21 cellular contexts compared by ENCODE assay signal in genomic region chr18:80191907-80192652, GRCh38. TPM values are rescaled to one million over a fixed set of nuclear protein-coding genes. Genes with fewer than 3 reads are reported as not detected.
A peak's percentile ranks its signal among the peaks of the same experiment; 100 is the strongest.
DNase-seq lines count a peak whose midpoint lies in the region; ATAC-seq and FAIRE-seq lines count a peak whose summit lies in the region.
"Had no signal": no experiment of that assay in that cellular context is flagged by ENCODE, and none has a peak within 500 bp of the region (broad histone marks: within the 10 kb centered on the region; RNA-seq: fewer than 3 reads in every experiment).

No MANE protein-coding gene starts in this region.

- peaks cover 31% of the 10 kb centered on the region for H3K27me3 Mint-ChIP-seq in activated CD4-positive, alpha-beta memory T cell treated with anti-CD3 and anti-CD28 coated beads, Interleukin-2, amount 10 ng/mL, durations not matched to agents 7 days and 5 days
- H3K27me3 Mint-ChIP-seq in activated CD4-positive, alpha-beta memory T cell treated with anti-CD3 and anti-CD28 coated beads for 36 hours = peaks cover 38% of the 10 kb centered on the region

- POLR2A ChIA-PET in activated CD4-positive, alpha-beta memory T cell treated with anti-CD3 and anti-CD28 coated beads, Interleukin-2, amount 10 ng/mL, durations not matched to agents 7 days and 5 days (lab: Charles Lee) = no interaction called here
- POLR2A ChIA-PET in activated CD4-positive, alpha-beta memory T cell treated with anti-CD3 and anti-CD28 coated beads for 36 hours (lab: Charles Lee) = interaction anchor here (1.1 kb wide), 1 partner anchor 10 kb away, joined by 3 read pairs; no protein-coding TSS in a partner anchor

- peak; percentile 35 for ATAC-seq in GM19351 (IDR thresholded peaks at IDR 0.05; ENCODE audit: unreplicated experiment)
- ATAC-seq: CD8-positive, alpha-beta T cell; GM23338 had no signal

- CTCF ChIA-PET in activated CD4-positive, alpha-beta memory T cell treated with anti-CD3 and anti-CD28 coated beads, Interleukin-2, amount 10 ng/mL, durations not matched to agents 7 days and 5 days (lab: Charles Lee) = no interaction called here
- CTCF ChIA-PET in activated CD4-positive, alpha-beta memory T cell treated with anti-CD3 and anti-CD28 coated beads for 36 hours (lab: Charles Lee) = no interaction called here

- no peak for FAIRE-seq in HTR-8/SVneo (lab: Jason Lieb, UNC)
- FAIRE-seq: G401.6, GM12891 had no signal

- H3K9me3 Mint-ChIP-seq in activated CD4-positive, alpha-beta memory T cell treated with anti-CD3 and anti-CD28 coated beads, Interleukin-2, amount 10 ng/mL, durations not matched to agents 7 days and 5 days = no peaks in the 10 kb centered on the region
- no peaks in the 10 kb centered on the region for H3K9me3 Mint-ChIP-seq in activated CD4-positive, alpha-beta memory T cell treated with anti-CD3 and anti-CD28 coated beads for 36 hours
- H3K9me3 Mint-ChIP-seq: CD8-positive, alpha-beta T cell; GM23338 had no signal

- H3K4me1 Mint-ChIP-seq in activated CD4-positive, alpha-beta memory T cell treated with anti-CD3 and anti-CD28 coated beads, Interleukin-2, amount 10 ng/mL, durations not matched to agents 7 days and 5 days = no peaks in the 10 kb centered on the region
- H3K4me1 Mint-ChIP-seq in activated CD4-positive, alpha-beta memory T cell treated with anti-CD3 and anti-CD28 coated beads for 36 hours (ENCODE audit: low read depth) = peaks cover 12% of the 10 kb centered on the region
- H3K4me1 Mint-ChIP-seq: B cell had no signal

- no peak overlapping the region for H3K4me3 Mint-ChIP-seq in activated CD4-positive, alpha-beta memory T cell treated with anti-CD3 and anti-CD28 coated beads, Interleukin-2, amount 10 ng/mL, durations not matched to agents 7 days and 5 days
- H3K4me3 Mint-ChIP-seq in activated CD4-positive, alpha-beta memory T cell treated with anti-CD3 and anti-CD28 coated beads for 36 hours = no peak overlapping the region
- H3K4me3 Mint-ChIP-seq: B cell; CD8-positive, alpha-beta T cell; GM23338 had no signal

- peak; percentile 6 for DNase-seq in activated CD4-positive, alpha-beta memory T cell treated with anti-CD3 and anti-CD28 coated beads, Interleukin-2, amount 10 ng/mL, durations not matched to agents 7 days and 5 days
- no peak for DNase-seq in activated CD4-positive, alpha-beta memory T cell treated with anti-CD3 and anti-CD28 coated beads for 36 hours
- peak; percentile 18 for DNase-seq in ecto neural progenitor cell (ENCODE audit: low spot score)
- peak; percentile 39 for DNase-seq in ureter (ENCODE audit: low spot score)
- no peak for DNase-seq in HTR-8/SVneo (ENCODE audit: insufficient read length, low spot score)
- no peak for DNase-seq in Kasumi-1 (lab: John Stamatoyannopoulos, UW)
- DNase-seq in stimulated activated CD4-positive, alpha-beta T cell treated with anti-CD3 and anti-CD28 coated beads, Interleukin-4, amount 100 ng/mL, for 24 hours = no peak
- DNase-seq: CD8-positive, alpha-beta T cell; DND-41; KBM-7; NCI-H1436; NCI-H2029 treated with DMSO at 0.1 percent for 48 hours; NCI-H2171 treated with DMSO at 0.1 percent for 48 hours; NCI-H748 treated with DMSO at 0.1 percent for 48 hours; PC-9; SJCRH30 had no signal

- intact Hi-C loops in activated CD4-positive, alpha-beta memory T cell treated with anti-CD3 and anti-CD28 coated beads for 36 hours (cut with micrococcal nuclease) = no loop called here

- no peaks in the 10 kb centered on the region for H3K36me3 Mint-ChIP-seq in activated CD4-positive, alpha-beta memory T cell treated with anti-CD3 and anti-CD28 coated beads, Interleukin-2, amount 10 ng/mL, durations not matched to agents 7 days and 5 days (ENCODE audit: low read depth)
- H3K36me3 Mint-ChIP-seq in activated CD4-positive, alpha-beta memory T cell treated with anti-CD3 and anti-CD28 coated beads for 36 hours = no peaks in the 10 kb centered on the region
- H3K36me3 Mint-ChIP-seq: CD8-positive, alpha-beta T cell had no signal

- no peak overlapping the region for H3K27ac Mint-ChIP-seq in activated CD4-positive, alpha-beta memory T cell treated with anti-CD3 and anti-CD28 coated beads, Interleukin-2, amount 10 ng/mL, durations not matched to agents 7 days and 5 days
- H3K27ac Mint-ChIP-seq in activated CD4-positive, alpha-beta memory T cell treated with anti-CD3 and anti-CD28 coated beads for 36 hours = no peak overlapping the region
- H3K27ac Mint-ChIP-seq: B cell; CD8-positive, alpha-beta T cell; GM23338 had no signal

RNA-seq across cellular contexts. Expression of gene PARD6G, which starts 55.2 kb away (rescaled TPM):
- under 1 TPM; 0.20 to 0.33 TPM for total RNA-seq in activated CD4-positive, alpha-beta memory T cell treated with anti-CD3 and anti-CD28 coated beads, Interleukin-2, amount 10 ng/mL, durations not matched to agents 7 days and 5 days
- under 1 TPM; 0.17 to 0.40 TPM for total RNA-seq in activated CD4-positive, alpha-beta memory T cell treated with anti-CD3 and anti-CD28 coated beads for 36 hours
- 26.4 TPM for total RNA-seq in ureter
- total RNA-seq: B cell had no signal

Comparison
In these comparisons a context has a peak if more than half of its experiments do, and no peak if none do; other contexts are left out.
1. DNase-seq: peak in activated CD4-positive, alpha-beta memory T cell treated with anti-CD3 and anti-CD28 coated beads, Interleukin-2, amount 10 ng/mL, durations not matched to agents 7 days and 5 days (single experiment), ecto neural progenitor cell (single experiment) and ureter (single experiment); none in activated CD4-positive, alpha-beta memory T cell treated with anti-CD3 and anti-CD28 coated beads for 36 hours (single experiment), HTR-8/SVneo (single experiment), Kasumi-1 (0 of 2) and stimulated activated CD4-positive, alpha-beta T cell treated with anti-CD3 and anti-CD28 coated beads, Interleukin-4, amount 100 ng/mL, for 24 hours (single experiment).
2. RNA of gene PARD6G, which starts 55.2 kb away (total RNA-seq): 26.4 TPM in ureter (single experiment); 0.17 to 0.40 TPM in activated CD4-positive, alpha-beta memory T cell treated with anti-CD3 and anti-CD28 coated beads for 36 hours and 0.20 to 0.33 TPM in activated CD4-positive, alpha-beta memory T cell treated with anti-CD3 and anti-CD28 coated beads, Interleukin-2, amount 10 ng/mL, durations not matched to agents 7 days and 5 days; every median in the first group is over 10 times any median in the second.